ENCODE assay signal across 8 cellular contexts in genomic region chr14:58298477-58298879, GRCh38. TPM values are rescaled to one million over a fixed set of nuclear protein-coding genes. Genes with fewer than 3 reads are reported as not detected.
DNase-seq lines count a peak whose midpoint lies in the region; ATAC-seq and TF ChIP-seq lines count a peak whose summit lies in the region.

Gene ARID4A, plus strand, starts transcription at chr14:58298555. Its CDS starts 1,300 bp downstream, at chr14:58299855.

- no peaks in the 10 kb centered on the region for H3K27me3 Mint-ChIP-seq in T-helper 17 cell

- peak within 1 kb of the TSS; percentile 99 for H3K27ac ChIP-seq in caudate nucleus (ENCODE audit: low read depth, low read length)

- ATAC-seq in T-helper 17 cell (no peak), GM18520 (IDR thresholded peaks at IDR 0.05; ENCODE audit: unreplicated experiment) (no peak), GM18909 (IDR thresholded peaks at IDR 0.05; ENCODE audit: poor library complexity, unreplicated experiment) (no peak)

- DNase-seq in T-helper 17 cell (peak; percentile 64 to 81 (median 65)), caudate nucleus (lab: John Stamatoyannopoulos, UW) (peak in 30 of 61 donors; percentile 63 to 100 (median 94)), lung microvascular endothelial cell (ENCODE audit: low read depth in 2 of 2) (no peak), NCI-H1694 (lab: John Stamatoyannopoulos, UW) (no peak)
- peak; percentile 67 for DNase-seq in stimulated activated CD8-positive, alpha-beta memory T cell treated with anti-CD3 and anti-CD28 coated beads, Interleukin-12 subunit alpha, Interleukin-12 subunit beta, amount 100 ng/mL, for 4 hours (ENCODE audit: low read depth)

- H3K4me3 Mint-ChIP-seq in T-helper 17 cell = no peak within 1 kb of the TSS

- peaks cover 3% of the 10 kb centered on the region for H3K36me3 Mint-ChIP-seq in T-helper 17 cell (ENCODE audit: low read depth)

- H3K27ac Mint-ChIP-seq in T-helper 17 cell = peak within 1 kb of the TSS; percentile 89

- peaks cover 25% of the 10 kb centered on the region for H3K4me1 Mint-ChIP-seq in T-helper 17 cell

- H3K9me3 ChIP-seq in T-helper 17 cell (ENCODE audit: control insufficient read depth, low read length, poor library complexity, severe bottlenecking) = no peaks in the 10 kb centered on the region

- TF ChIP-seq POLR2A in GM10847 (IDR thresholded peaks at IDR 0.05; ENCODE audit: extremely low read depth, insufficient read length) = peak; percentile 57

RNA-seq across cellular contexts. Expression of gene ARID4A, which starts in this region (rescaled TPM):
- total RNA-seq in T-helper 17 cell (10 to 100 TPM; 87.1 to 90.2 TPM), lung microvascular endothelial cell (8.7 and 10.7 TPM in 2 replicates)

Comparison
In these comparisons a context has a peak if more than half of its experiments do, and no peak if none do; other contexts are left out.
1. DNase-seq: peak in T-helper 17 cell (3 of 3) and stimulated activated CD8-positive, alpha-beta memory T cell treated with anti-CD3 and anti-CD28 coated beads, Interleukin-12 subunit alpha, Interleukin-12 subunit beta, amount 100 ng/mL, for 4 hours (single experiment); none in lung microvascular endothelial cell (0 of 2) and NCI-H1694 (single experiment).